ENCODE assay signal across 20 cellular contexts in genomic region chr11:2667940-2668339, GRCh38.
"Had no signal": no experiment of that assay in that cellular context is flagged by ENCODE, and none has a peak within 500 bp of the region (broad histone marks: within the 10 kb centered on the region; RNA-seq: fewer than 3 reads in every experiment).

No MANE protein-coding gene starts in this region.

- H3K4me3 ChIP-seq: body of pancreas, dorsolateral prefrontal cortex, lung, prostate gland, thoracic aorta, upper lobe of right lung had no signal

- H3K4me3 Mint-ChIP-seq: activated naive CD4-positive, alpha-beta T cell treated with anti-CD3 and anti-CD28 coated beads for 36 hours; nephron progenitor cell; stimulated activated effector memory CD8-positive, alpha-beta T cell treated with anti-CD3 and anti-CD28 coated beads, Interleukin-12 subunit alpha, Interleukin-12 subunit beta, amount 100 ng/mL, for 72 hours; T-helper 1 cell treated with Interleukin-12 subunit alpha and Interleukin-12 subunit beta and Interleukin-4 antibody, amounts not matched to agents 30 μg/mL and 1 μg/mL, for 36 hours had no signal

- DNase-seq: activated CD4-positive, alpha-beta T cell treated with anti-CD3 and anti-CD28 coated beads for 1 hour; activated CD4-positive, alpha-beta T cell treated with anti-CD3 and anti-CD28 coated beads, Interleukin-2, amount 50 U/mL, for 4 hours; activated naive CD4-positive, alpha-beta T cell treated with anti-CD3 and anti-CD28 coated beads for 36 hours; activated T-cell treated with anti-CD3 and anti-CD28 coated beads, Interleukin-2, amount 50 U/mL, for 1 hour; foreskin keratinocyte; glutamatergic neuron; hypothalamus; nephron progenitor cell; nucleus accumbens; right cardiac atrium; small intestine; stimulated activated CD4-positive, alpha-beta T cell treated with anti-CD3 and anti-CD28 coated beads, Interleukin-4, amount 100 ng/mL, for 1 hour had no signal

- H3K27ac Mint-ChIP-seq: activated naive CD4-positive, alpha-beta T cell treated with anti-CD3 and anti-CD28 coated beads for 36 hours; nephron progenitor cell; stimulated activated effector memory CD8-positive, alpha-beta T cell treated with anti-CD3 and anti-CD28 coated beads, Interleukin-12 subunit alpha, Interleukin-12 subunit beta, amount 100 ng/mL, for 72 hours; T-helper 1 cell treated with Interleukin-12 subunit alpha and Interleukin-12 subunit beta and Interleukin-4 antibody, amounts not matched to agents 30 μg/mL and 1 μg/mL, for 36 hours had no signal

- H3K9me3 Mint-ChIP-seq: activated naive CD4-positive, alpha-beta T cell treated with anti-CD3 and anti-CD28 coated beads for 36 hours; stimulated activated effector memory CD8-positive, alpha-beta T cell treated with anti-CD3 and anti-CD28 coated beads, Interleukin-12 subunit alpha, Interleukin-12 subunit beta, amount 100 ng/mL, for 72 hours; T-helper 1 cell treated with Interleukin-12 subunit alpha and Interleukin-12 subunit beta and Interleukin-4 antibody, amounts not matched to agents 30 μg/mL and 1 μg/mL, for 36 hours had no signal

- H3K4me1 Mint-ChIP-seq: stimulated activated effector memory CD8-positive, alpha-beta T cell treated with anti-CD3 and anti-CD28 coated beads, Interleukin-12 subunit alpha, Interleukin-12 subunit beta, amount 100 ng/mL, for 72 hours had no signal
